In genomic region chr4:39446842-39447573, GRCh38 we compare ENCODE assay signal across 1 cellular context.
TF ChIP-seq lines count a peak whose summit lies in the region.

No MANE protein-coding gene starts in this region.

TF ChIP-seq in GM12878, 131 proteins besides CTCF, POLR2A, EP300 and RAD21 (continued from another document and continues in another):
- TF ChIP-seq ZBTB33 (IDR thresholded peaks at IDR 0.05): peak; percentile 56; the same call in 1 of the 2 replicates
- TF ChIP-seq STAT3 (IDR thresholded peaks at IDR 0.05; ENCODE audit: low read depth, low read length): no peak
- no peak for TF ChIP-seq E2F8 (IDR thresholded peaks at IDR 0.05; ENCODE audit: low read depth, partially characterized antibody)
- TF ChIP-seq SP1 (IDR thresholded peaks at IDR 0.05; ENCODE audit: low read depth, low read length): no peak
- peak; percentile 88; the same call in 1 of the 2 replicates for TF ChIP-seq CBX5 (IDR thresholded peaks at IDR 0.05; ENCODE audit: low read depth)
- TF ChIP-seq NFYA (IDR thresholded peaks at IDR 0.05; ENCODE audit: borderline replicate concordance, low read depth, low read length): no peak
- TF ChIP-seq SRF (IDR thresholded peaks at IDR 0.05; ENCODE audit: low read depth in 2 of 2, low read length in 2 of 2): no peak
- no peak for TF ChIP-seq ZZZ3 (IDR thresholded peaks at IDR 0.05; ENCODE audit: control insufficient read depth, insufficient read length, low read depth)
- peak; percentile 60; the same call in 1 of the 2 replicates for TF ChIP-seq GATAD2B (conservative IDR thresholded peaks at IDR 0.05; ENCODE audit: low read depth)
- TF ChIP-seq CREM (IDR thresholded peaks at IDR 0.05; ENCODE audit: low read depth): peak; percentile 51; the same call in 1 of the 2 replicates
- TF ChIP-seq RBBP5 (conservative IDR thresholded peaks at IDR 0.05): no peak
- peak; percentile 80 for TF ChIP-seq TCF12 (IDR thresholded peaks at IDR 0.05; ENCODE audit: low read depth, low read length)
- no peak for TF ChIP-seq PBX3 (IDR thresholded peaks at IDR 0.05; ENCODE audit: insufficient replicate concordance, low read depth, low read length)
- no peak for TF ChIP-seq BCLAF1 (IDR thresholded peaks at IDR 0.05)
- TF ChIP-seq SMARCA5 (IDR thresholded peaks at IDR 0.05): 0 out of 2 replicates have a peak, but pooled peaks have one; percentile 9
- TF ChIP-seq YY1 (IDR thresholded peaks at IDR 0.05; ENCODE audit: low read depth, low read length): peak; percentile 92
- TF ChIP-seq POLR2AphosphoS2 (IDR thresholded peaks at IDR 0.05; ENCODE audit: low read depth, low read length): no peak
- peak; percentile 60 to 85; a peak in 3 of 4 replicates for TF ChIP-seq BHLHE40 (IDR thresholded peaks at IDR 0.05; ENCODE audit: borderline replicate concordance in 1 of 2, low read depth in 2 of 2, low read length in 1 of 2)
- TF ChIP-seq RELA (IDR thresholded peaks at IDR 0.05; ENCODE audit: borderline replicate concordance, partially characterized antibody): peak; percentile 94
- no peak for TF ChIP-seq CHD2 (IDR thresholded peaks at IDR 0.05; ENCODE audit: borderline replicate concordance, low read depth, low read length)
- TF ChIP-seq RELB (IDR thresholded peaks at IDR 0.05; ENCODE audit: low read depth): peak; percentile 87
- TF ChIP-seq FOXK2 (IDR thresholded peaks at IDR 0.05): no peak
- TF ChIP-seq NKRF (conservative IDR thresholded peaks at IDR 0.05): no peak
- no peak for TF ChIP-seq SUZ12 (IDR thresholded peaks at IDR 0.05; ENCODE audit: unreplicated experiment)
- no peak for TF ChIP-seq IRF5 (IDR thresholded peaks at IDR 0.05; ENCODE audit: borderline replicate concordance)
- no peak; the same call in 1 of the 2 replicates for TF ChIP-seq EED (IDR thresholded peaks at IDR 0.05; ENCODE audit: low read depth)
- no peak for TF ChIP-seq SMAD5 (IDR thresholded peaks at IDR 0.05; ENCODE audit: low read depth)
- TF ChIP-seq IKZF1 (conservative IDR thresholded peaks at IDR 0.05): peak; percentile 64
- TF ChIP-seq NBN (IDR thresholded peaks at IDR 0.05): peak; percentile 48; the same call in 1 of the 2 replicates
- TF ChIP-seq WRNIP1 (IDR thresholded peaks at IDR 0.05; ENCODE audit: borderline replicate concordance, low read depth, low read length): no peak
- no peak for TF ChIP-seq ATF2 (IDR thresholded peaks at IDR 0.05; ENCODE audit: low read length)
- no peak for TF ChIP-seq IRF3 (IDR thresholded peaks at IDR 0.05)
- no peak for TF ChIP-seq ZSCAN29 (IDR thresholded peaks at IDR 0.05)
- no peak for TF ChIP-seq CUX1 (IDR thresholded peaks at IDR 0.05; ENCODE audit: insufficient replicate concordance, low read depth, low read length)
- no peak for TF ChIP-seq EZH2 (IDR thresholded peaks at IDR 0.05; ENCODE audit: borderline replicate concordance, control insufficient read depth, low read depth, low read length)
- no peak for TF ChIP-seq ZNF207 (IDR thresholded peaks at IDR 0.05; ENCODE audit: borderline replicate concordance)
